Comparison of ENCODE assay signal across 37 cellular contexts in genomic region chr3:48486952-48487351, GRCh38.
"Had no signal": no experiment of that assay in that cellular context is flagged by ENCODE, and none has a peak within 500 bp of the region (broad histone marks: within the 10 kb centered on the region; RNA-seq: fewer than 3 reads in every experiment).

No MANE protein-coding gene starts in this region.

- H3K27me3 ChIP-seq: adrenal gland, body of pancreas, brain microvascular endothelial cell, breast epithelium had no signal

- H3K9me3 ChIP-seq: adrenal gland, body of pancreas, breast epithelium had no signal

- H3K9me3 Mint-ChIP-seq: activated B cell treated with CpG ODN at 0.5 μM for 24 hours; activated CD4-positive, alpha-beta memory T cell treated with anti-CD3 and anti-CD28 coated beads for 36 hours; activated CD4-positive, alpha-beta T cell treated with anti-CD3 and anti-CD28 coated beads, Interleukin-2, amount 10 ng/mL, durations not matched to agents 24 days and 14 days; activated CD8-positive, alpha-beta T cell treated with anti-CD3 and anti-CD28 coated beads for 36 hours; activated naive CD4-positive, alpha-beta T cell treated with anti-CD3 and anti-CD28 coated beads for 36 hours; activated naive CD4-positive, alpha-beta T cell treated with anti-CD3 and anti-CD28 coated beads, Interleukin-2, amount 50 U/mL, for 72 hours; activated naive CD8-positive, alpha-beta T cell treated with anti-CD3 and anti-CD28 coated beads for 36 hours; activated T-cell treated with anti-CD3 and anti-CD28 coated beads, Interleukin-2, amount 50 U/mL, for 4 hours; activated T-cell treated with anti-CD3 and anti-CD28 coated beads, Interleukin-2, amount 50 U/mL, for 72 hours; activated T-helper 1 cell treated with anti-CD3 and anti-CD28 coated beads, Interleukin-12 subunit alpha, Interleukin-12 subunit beta, Interleukin-2, Interleukin-4 antibody, amounts not matched to agents 30 ng/mL and 10 ng/mL and 1 ng/mL, durations not matched to agents 14 hours and 24 hours and 36 hours; activated T-helper 17 cell treated with anti-CD3 and anti-CD28 coated beads, Interleukin-2, amount 50 U/mL, for 72 hours; T-helper 1 cell treated with Interleukin-12 subunit alpha and Interleukin-12 subunit beta and Interleukin-4 antibody, amounts not matched to agents 30 μg/mL and 1 μg/mL, for 36 hours; T-helper 2 cell treated with Interferon-gamma antibody and Interleukin-4, amounts not matched to agents 5 μg/mL and 100 μg/mL, for 36 hours had no signal

- FAIRE-seq: astrocyte, TTC549 had no signal

- H3K27ac Mint-ChIP-seq: activated B cell treated with CpG ODN at 0.5 μM for 24 hours; activated CD4-positive, alpha-beta memory T cell treated with anti-CD3 and anti-CD28 coated beads for 36 hours; activated CD4-positive, alpha-beta T cell treated with anti-CD3 and anti-CD28 coated beads, Interleukin-2, amount 10 ng/mL, durations not matched to agents 24 days and 14 days; activated CD8-positive, alpha-beta T cell treated with anti-CD3 and anti-CD28 coated beads for 36 hours; activated naive CD4-positive, alpha-beta T cell treated with anti-CD3 and anti-CD28 coated beads for 36 hours; activated naive CD4-positive, alpha-beta T cell treated with anti-CD3 and anti-CD28 coated beads, Interleukin-2, amount 50 U/mL, for 72 hours; activated naive CD8-positive, alpha-beta T cell treated with anti-CD3 and anti-CD28 coated beads for 36 hours; activated T-cell treated with anti-CD3 and anti-CD28 coated beads, Interleukin-2, amount 50 U/mL, for 72 hours; activated T-helper 1 cell treated with anti-CD3 and anti-CD28 coated beads, Interleukin-12 subunit alpha, Interleukin-12 subunit beta, Interleukin-2, Interleukin-4 antibody, amounts not matched to agents 30 ng/mL and 10 ng/mL and 1 ng/mL, durations not matched to agents 14 hours and 24 hours and 36 hours; T-helper 1 cell treated with Interleukin-12 subunit alpha and Interleukin-12 subunit beta and Interleukin-4 antibody, amounts not matched to agents 30 μg/mL and 1 μg/mL, for 36 hours; T-helper 2 cell treated with Interferon-gamma antibody and Interleukin-4, amounts not matched to agents 5 μg/mL and 100 μg/mL, for 36 hours had no signal

- H3K4me1 Mint-ChIP-seq: activated B cell treated with CpG ODN at 0.5 μM for 24 hours; activated CD4-positive, alpha-beta T cell treated with anti-CD3 and anti-CD28 coated beads, Interleukin-2, amount 10 ng/mL, durations not matched to agents 24 days and 14 days; activated naive CD8-positive, alpha-beta T cell treated with anti-CD3 and anti-CD28 coated beads for 36 hours; activated T-helper 17 cell treated with anti-CD3 and anti-CD28 coated beads, Interleukin-2, amount 50 U/mL, for 72 hours had no signal

- H3K27ac ChIP-seq: adrenal gland, body of pancreas, brain microvascular endothelial cell, breast epithelium, VCaP had no signal

- ATAC-seq: activated CD8-positive, alpha-beta T cell treated with anti-CD3 and anti-CD28 coated beads for 36 hours; activated naive CD4-positive, alpha-beta T cell treated with anti-CD3 and anti-CD28 coated beads, Interleukin-2, amount 50 U/mL, for 72 hours; activated T-cell treated with anti-CD3 and anti-CD28 coated beads, Interleukin-2, amount 50 U/mL, for 4 hours; activated T-cell treated with anti-CD3 and anti-CD28 coated beads, Interleukin-2, amount 50 U/mL, for 72 hours; activated T-helper 17 cell treated with anti-CD3 and anti-CD28 coated beads, Interleukin-2, amount 50 U/mL, for 72 hours; body of pancreas had no signal

- H3K4me1 ChIP-seq: body of pancreas, breast epithelium had no signal

- DNase-seq: activated B cell treated with CpG ODN at 0.5 μM for 24 hours; activated CD4-positive, alpha-beta memory T cell treated with anti-CD3 and anti-CD28 coated beads for 36 hours; activated CD4-positive, alpha-beta T cell treated with anti-CD3 and anti-CD28 coated beads for 4 hours; activated CD4-positive, alpha-beta T cell treated with anti-CD3 and anti-CD28 coated beads, Interleukin-2, amount 10 ng/mL, durations not matched to agents 24 days and 14 days; activated CD4-positive, alpha-beta T cell treated with anti-CD3 and anti-CD28 coated beads, Interleukin-2, amount 50 U/mL, for 1 hour; activated CD4-positive, alpha-beta T cell treated with anti-CD3 and anti-CD28 coated beads, Interleukin-2, amount 50 U/mL, for 4 hours; activated CD4-positive, CD25-positive, alpha-beta regulatory T cell treated with anti-CD3 and anti-CD28 coated beads, Interleukin-2, amount 50 U/mL, for 72 hours; activated CD8-positive, alpha-beta memory T cell treated with anti-CD3 and anti-CD28 coated beads, Interleukin-2, amount 50 U/mL, for 4 hours; activated CD8-positive, alpha-beta T cell treated with anti-CD3 and anti-CD28 coated beads for 36 hours; activated effector memory CD4-positive, alpha-beta T cell treated with anti-CD3 and anti-CD28 coated beads, Interleukin-2, amount 50 U/mL, for 16 hours; activated gamma-delta T cell treated with Interleukin-2 at 50 U/mL for 16 hours; activated naive CD4-positive, alpha-beta T cell; activated naive CD4-positive, alpha-beta T cell treated with anti-CD3 and anti-CD28 coated beads for 36 hours; activated naive CD4-positive, alpha-beta T cell treated with anti-CD3 and anti-CD28 coated beads, Interleukin-2, amount 50 U/mL, for 16 hours; activated naive CD8-positive, alpha-beta T cell treated with anti-CD3 and anti-CD28 coated beads for 36 hours; activated T-cell treated with anti-CD3 and anti-CD28 coated beads for 4 hours; activated T-cell treated with anti-CD3 and anti-CD28 coated beads, Interleukin-2, amount 50 U/mL, for 1 hour; activated T-cell treated with anti-CD3 and anti-CD28 coated beads, Interleukin-2, amount 50 U/mL, for 4 hours; activated T-cell treated with anti-CD3 and anti-CD28 coated beads, Interleukin-2, amount 50 U/mL, for 72 hours; amniotic stem cell; aorta; body of pancreas; brain microvascular endothelial cell; central memory CD4-positive, alpha-beta T cell; cerebellar nuclear complex; T-helper 2 cell; T-helper 9 cell had no signal

- H3K36me3 ChIP-seq: adrenal gland, brain microvascular endothelial cell, breast epithelium had no signal

- H3K36me3 Mint-ChIP-seq: activated naive CD4-positive, alpha-beta T cell treated with anti-CD3 and anti-CD28 coated beads, Interleukin-2, amount 50 U/mL, for 72 hours; activated naive CD8-positive, alpha-beta T cell treated with anti-CD3 and anti-CD28 coated beads for 36 hours had no signal

- H3K27me3 Mint-ChIP-seq: activated B cell treated with CpG ODN at 0.5 μM for 24 hours; activated CD4-positive, alpha-beta memory T cell treated with anti-CD3 and anti-CD28 coated beads for 36 hours; activated CD4-positive, alpha-beta T cell treated with anti-CD3 and anti-CD28 coated beads, Interleukin-2, amount 10 ng/mL, durations not matched to agents 24 days and 14 days; activated CD8-positive, alpha-beta T cell treated with anti-CD3 and anti-CD28 coated beads for 36 hours; activated naive CD8-positive, alpha-beta T cell treated with anti-CD3 and anti-CD28 coated beads for 36 hours; activated T-helper 17 cell treated with anti-CD3 and anti-CD28 coated beads, Interleukin-2, amount 50 U/mL, for 72 hours had no signal

- H3K4me3 Mint-ChIP-seq: activated B cell treated with CpG ODN at 0.5 μM for 24 hours; activated CD4-positive, alpha-beta memory T cell treated with anti-CD3 and anti-CD28 coated beads for 36 hours; activated CD4-positive, alpha-beta T cell treated with anti-CD3 and anti-CD28 coated beads, Interleukin-2, amount 10 ng/mL, durations not matched to agents 24 days and 14 days; activated CD8-positive, alpha-beta T cell treated with anti-CD3 and anti-CD28 coated beads for 36 hours; activated naive CD4-positive, alpha-beta T cell treated with anti-CD3 and anti-CD28 coated beads for 36 hours; activated naive CD8-positive, alpha-beta T cell treated with anti-CD3 and anti-CD28 coated beads for 36 hours; activated T-cell treated with anti-CD3 and anti-CD28 coated beads, Interleukin-2, amount 50 U/mL, for 4 hours; activated T-cell treated with anti-CD3 and anti-CD28 coated beads, Interleukin-2, amount 50 U/mL, for 72 hours; activated T-helper 1 cell treated with anti-CD3 and anti-CD28 coated beads, Interleukin-12 subunit alpha, Interleukin-12 subunit beta, Interleukin-2, Interleukin-4 antibody, amounts not matched to agents 30 ng/mL and 10 ng/mL and 1 ng/mL, durations not matched to agents 14 hours and 24 hours and 36 hours; activated T-helper 17 cell treated with anti-CD3 and anti-CD28 coated beads, Interleukin-2, amount 50 U/mL, for 72 hours; T-helper 1 cell treated with Interleukin-12 subunit alpha and Interleukin-12 subunit beta and Interleukin-4 antibody, amounts not matched to agents 30 μg/mL and 1 μg/mL, for 36 hours; T-helper 2 cell treated with Interferon-gamma antibody and Interleukin-4, amounts not matched to agents 5 μg/mL and 100 μg/mL, for 36 hours had no signal

- H3K4me3 ChIP-seq: adrenal gland, body of pancreas, breast epithelium had no signal
